In genomic region chr7:1151653-1152425, GRCh38 we compare ENCODE assay signal across 18 cellular contexts.
"Had no signal": no experiment of that assay in that cellular context is flagged by ENCODE, and none has a peak within 500 bp of the region (broad histone marks: within the 10 kb centered on the region; RNA-seq: fewer than 3 reads in every experiment).

No MANE protein-coding gene starts in this region.

- H3K4me1 Mint-ChIP-seq: activated CD8-positive, alpha-beta memory T cell treated with anti-CD3 and anti-CD28 coated beads, Interleukin-2, amount 10 ng/mL, durations not matched to agents 7 days and 5 days; mesothelial cell of epicardium had no signal

- H3K27me3 Mint-ChIP-seq: activated CD4-positive, alpha-beta memory T cell treated with anti-CD3 and anti-CD28 coated beads, Interleukin-2, amount 10 ng/mL, durations not matched to agents 7 days and 5 days; activated CD8-positive, alpha-beta memory T cell treated with anti-CD3 and anti-CD28 coated beads, Interleukin-2, amount 10 ng/mL, durations not matched to agents 7 days and 5 days; activated T-cell treated with anti-CD3 and anti-CD28 coated beads, Interleukin-2, amount 50 U/mL, for 24 hours; dendritic cell treated with granulocyte-macrophage colony-stimulating factor and Interleukin-4, amounts not matched to agents 40 ng/mL and 50 ng/mL, for 4 days; effector memory CD8-positive, alpha-beta T cell; progenitor cell of endocrine pancreas; type B pancreatic cell had no signal

- ATAC-seq: activated CD8-positive, alpha-beta memory T cell treated with anti-CD3 and anti-CD28 coated beads, Interleukin-2, amount 10 ng/mL, durations not matched to agents 7 days and 5 days; activated naive CD4-positive, alpha-beta T cell treated with anti-CD3 and anti-CD28 coated beads, Interleukin-2, amount 50 U/mL, for 72 hours; effector memory CD8-positive, alpha-beta T cell had no signal

- FAIRE-seq: bronchial epithelial cell had no signal

- H3K36me3 Mint-ChIP-seq: type B pancreatic cell had no signal

- H3K27ac ChIP-seq: adrenal gland, testis, VCaP had no signal

- H3K4me3 ChIP-seq: adrenal gland, lung, testis had no signal

- H3K4me3 Mint-ChIP-seq: activated CD4-positive, alpha-beta memory T cell treated with anti-CD3 and anti-CD28 coated beads, Interleukin-2, amount 10 ng/mL, durations not matched to agents 7 days and 5 days; activated CD8-positive, alpha-beta memory T cell treated with anti-CD3 and anti-CD28 coated beads, Interleukin-2, amount 10 ng/mL, durations not matched to agents 7 days and 5 days; activated T-cell treated with anti-CD3 and anti-CD28 coated beads, Interleukin-2, amount 50 U/mL, for 24 hours; dendritic cell treated with granulocyte-macrophage colony-stimulating factor and Interleukin-4, amounts not matched to agents 40 ng/mL and 50 ng/mL, for 4 days; effector memory CD8-positive, alpha-beta T cell; mesothelial cell of epicardium; nephron progenitor cell; type B pancreatic cell had no signal

- H3K27me3 ChIP-seq: adrenal gland, testis had no signal

- H3K4me1 ChIP-seq: adrenal gland, testis had no signal

- H3K27ac Mint-ChIP-seq: activated CD4-positive, alpha-beta memory T cell treated with anti-CD3 and anti-CD28 coated beads, Interleukin-2, amount 10 ng/mL, durations not matched to agents 7 days and 5 days; activated CD8-positive, alpha-beta memory T cell treated with anti-CD3 and anti-CD28 coated beads, Interleukin-2, amount 10 ng/mL, durations not matched to agents 7 days and 5 days; activated naive CD4-positive, alpha-beta T cell treated with anti-CD3 and anti-CD28 coated beads, Interleukin-2, amount 50 U/mL, for 72 hours; activated T-cell treated with anti-CD3 and anti-CD28 coated beads, Interleukin-2, amount 50 U/mL, for 24 hours; dendritic cell treated with granulocyte-macrophage colony-stimulating factor and Interleukin-4, amounts not matched to agents 40 ng/mL and 50 ng/mL, for 4 days; effector memory CD8-positive, alpha-beta T cell; mesothelial cell of epicardium; nephron progenitor cell; progenitor cell of endocrine pancreas; type B pancreatic cell had no signal

- DNase-seq: activated CD4-positive, alpha-beta memory T cell treated with anti-CD3 and anti-CD28 coated beads, Interleukin-2, amount 10 ng/mL, durations not matched to agents 7 days and 5 days; activated CD4-positive, alpha-beta T cell treated with anti-CD3 and anti-CD28 coated beads for 1 hour; activated CD8-positive, alpha-beta memory T cell treated with anti-CD3 and anti-CD28 coated beads, Interleukin-2, amount 10 ng/mL, durations not matched to agents 7 days and 5 days; activated T-cell treated with anti-CD3 and anti-CD28 coated beads, Interleukin-2, amount 50 U/mL, for 24 hours; adrenal gland; effector memory CD8-positive, alpha-beta T cell; nephron progenitor cell; stimulated activated CD4-positive, alpha-beta T cell treated with anti-CD3 and anti-CD28 coated beads, Interleukin-2, amount 100 ng/mL, for 48 hours; T-helper 2 cell; testis had no signal

- H3K9me3 Mint-ChIP-seq: activated CD4-positive, alpha-beta memory T cell treated with anti-CD3 and anti-CD28 coated beads, Interleukin-2, amount 10 ng/mL, durations not matched to agents 7 days and 5 days; activated naive CD4-positive, alpha-beta T cell treated with anti-CD3 and anti-CD28 coated beads, Interleukin-2, amount 50 U/mL, for 72 hours; activated T-cell treated with anti-CD3 and anti-CD28 coated beads, Interleukin-2, amount 50 U/mL, for 24 hours; dendritic cell treated with granulocyte-macrophage colony-stimulating factor and Interleukin-4, amounts not matched to agents 40 ng/mL and 50 ng/mL, for 4 days; effector memory CD8-positive, alpha-beta T cell; mesothelial cell of epicardium; nephron progenitor cell; type B pancreatic cell had no signal
